8 cellular contexts compared by ENCODE assay signal in genomic region chr11:76236092-76237026, GRCh38. TPM values are rescaled to one million over a fixed set of nuclear protein-coding genes. Genes with fewer than 3 reads are reported as not detected.
DNase-seq lines count a peak whose midpoint lies in the region; ATAC-seq and TF ChIP-seq lines count a peak whose summit lies in the region.

No MANE protein-coding gene starts in this region.

- H3K4me3 ChIP-seq in GM12864 (ENCODE audit: low read depth, low read length) (peak overlapping the region; percentile 66), esophagus squamous epithelium (peak overlapping the region; percentile 62 to 90 (median 82))
- peak overlapping the region; percentile 98 for H3K4me3 ChIP-seq in naive thymus-derived CD4-positive, alpha-beta T cell (ENCODE audit: low read length)

- peaks cover 0 to 30% (median 0%) of the 10 kb centered on the region in 5 donors for H3K27me3 Mint-ChIP-seq in naive thymus-derived CD4-positive, alpha-beta T cell

- peak overlapping the region; percentile 89 to 99 (median 96) for H3K27ac Mint-ChIP-seq in naive thymus-derived CD4-positive, alpha-beta T cell

- CTCF ChIA-PET in naive thymus-derived CD4-positive, alpha-beta T cell (lab: Charles Lee), result interaction anchor here (0.6 kb wide), 2 partner anchors 12 to 29 kb away, joined by 3 read pairs; no protein-coding TSS in a partner anchor

- intact Hi-C loops in esophagus squamous epithelium (cut with DNase I), result no loop called here
- intact Hi-C loops in naive thymus-derived CD4-positive, alpha-beta T cell (cut with micrococcal nuclease), result loop anchor here in 1 of 2 donors (2.0 to 10.0 kb wide), 3 partner anchors 56 to 808 kb away; partner anchors contain the start of gene ACER3

- H3K4me3 Mint-ChIP-seq in naive thymus-derived CD4-positive, alpha-beta T cell, result peak overlapping the region; percentile 82 to 94 (median 91)

- H3K9me3 ChIP-seq in esophagus squamous epithelium, result no peaks in the 10 kb centered on the region
- no peaks in the 10 kb centered on the region for H3K9me3 ChIP-seq in naive thymus-derived CD4-positive, alpha-beta T cell (ENCODE audit: control insufficient read depth in 2 of 3, low read length in 3 of 3)

- TF ChIP-seq CTCF in GM12864 (IDR thresholded peaks at IDR 0.05; ENCODE audit: low read depth, low read length, missing control alignments) (no peak), esophagus squamous epithelium (IDR thresholded peaks at IDR 0.05) (no peak)

- 0 to 4% methylated on average over 19 to 21 of the region's 44 CpGs for WGBS in esophagus squamous epithelium, 2 donors

- peaks cover 7 to 34% (median 9%) of the 10 kb centered on the region in 3 donors for H3K4me1 ChIP-seq in esophagus squamous epithelium
- H3K4me1 ChIP-seq in naive thymus-derived CD4-positive, alpha-beta T cell (ENCODE audit: control insufficient read depth in 2 of 2, insufficient read depth in 2 of 2, low read length in 2 of 2), result peaks cover 24 to 33% of the 10 kb centered on the region in 2 donors

- H3K4me1 Mint-ChIP-seq in naive thymus-derived CD4-positive, alpha-beta T cell, result peaks cover 13 to 56% (median 50%) of the 10 kb centered on the region in 7 donors

- ATAC-seq in HG02840 (IDR thresholded peaks at IDR 0.05; ENCODE audit: low FRiP score, unreplicated experiment), result peak; percentile 18
- ATAC-seq in naive thymus-derived CD4-positive, alpha-beta T cell, result no peak

- no peak for TF ChIP-seq POLR2A in esophagus squamous epithelium (IDR thresholded peaks at IDR 0.05)

- no peaks in the 10 kb centered on the region for H3K27me3 ChIP-seq in esophagus squamous epithelium
- no peaks in the 10 kb centered on the region for H3K27me3 ChIP-seq in naive thymus-derived CD4-positive, alpha-beta T cell (ENCODE audit: control insufficient read depth in 2 of 2, insufficient read depth in 2 of 2, low read length in 2 of 2)

- DNase-seq in GM12864 (ENCODE audit: low read depth) (no peak), NCI-H510A treated with DMSO at 0.1 percent for 48 hours (lab: John Stamatoyannopoulos, UW) (peak; percentile 83), activated T-cell treated with anti-CD3 and anti-CD28 coated beads for 4 hours (peak; percentile 11), esophagus squamous epithelium (lab: John Stamatoyannopoulos, UW) (no peak), cerebellum (ENCODE audit: low spot score) (no peak)
- peak in 1 of 9 donors; percentile 34 for DNase-seq in naive thymus-derived CD4-positive, alpha-beta T cell

- H3K36me3 ChIP-seq in esophagus squamous epithelium, result no peaks in the 10 kb centered on the region
- H3K36me3 ChIP-seq in naive thymus-derived CD4-positive, alpha-beta T cell (ENCODE audit: control insufficient read depth in 2 of 3, insufficient read depth in 3 of 3, low read length in 3 of 3), result peaks cover 0 to 3% (median 0%) of the 10 kb centered on the region in 3 experiments

- POLR2A ChIA-PET in naive thymus-derived CD4-positive, alpha-beta T cell (lab: Charles Lee), result interaction anchor here (0.6 to 2.5 kb wide), 3 partner anchors 28 to 121 kb away, joined by 3 to 9 read pairs (median 3); no protein-coding TSS in a partner anchor

- H3K36me3 Mint-ChIP-seq in naive thymus-derived CD4-positive, alpha-beta T cell, result peaks cover 0 to 8% (median 0%) of the 10 kb centered on the region in 5 donors

- H3K27ac ChIP-seq in esophagus squamous epithelium, result peak overlapping the region; percentile 60 to 92 (median 88)
- H3K27ac ChIP-seq in naive thymus-derived CD4-positive, alpha-beta T cell (ENCODE audit: low read depth, low read length), result peak overlapping the region; percentile 25
- H3K27ac ChIP-seq in temporal lobe (ENCODE audit: low read depth, low read length), result peak overlapping the region; percentile 36

- H3K9me3 Mint-ChIP-seq in naive thymus-derived CD4-positive, alpha-beta T cell, result peaks cover 0 to 16% (median 0%) of the 10 kb centered on the region in 11 donors

RNA-seq across cellular contexts. Expression of gene WNT11, which starts 30.1 kb away (rescaled TPM):
- total RNA-seq in esophagus squamous epithelium, result 1 to 10 TPM in 1 of 4 donors, under 1 TPM in 3; 0.13 to 3.2 (median 0.38) TPM
- total RNA-seq in naive thymus-derived CD4-positive, alpha-beta T cell, result under 1 TPM in 2 of 5 experiments, not detected in 3; 0.27 to 0.45 TPM
- polyA plus RNA-seq in naive thymus-derived CD4-positive, alpha-beta T cell, result under 1 TPM in 1 of 2 donors, not detected in 1; 0.16 TPM
- 6.4 TPM for total RNA-seq in temporal lobe
- total RNA-seq in cerebellum, result 11.0 TPM

Comparison
In these comparisons a context has a peak if more than half of its experiments do, and no peak if none do; other contexts are left out.
1. DNase-seq: peak in NCI-H510A treated with DMSO at 0.1 percent for 48 hours (single experiment) and activated T-cell treated with anti-CD3 and anti-CD28 coated beads for 4 hours (single experiment); none in GM12864 (single experiment), esophagus squamous epithelium (single experiment) and cerebellum (single experiment).
2. H3K27ac ChIP-seq: peak in every context shown above with its lines; median percentile 88 in esophagus squamous epithelium; 36 in temporal lobe; 25 in naive thymus-derived CD4-positive, alpha-beta T cell.
3. Peak in every context shown above with its lines, with median percentiles within 50 percentile points of each other: H3K4me3 ChIP-seq.